ENCODE assay signal across 8 cellular contexts in genomic region chr12:66107451-66107915, GRCh38. TPM values are rescaled to one million over a fixed set of nuclear protein-coding genes. Genes with fewer than 3 reads are reported as not detected.
DNase-seq lines count a peak whose midpoint lies in the region; ATAC-seq and TF ChIP-seq lines count a peak whose summit lies in the region.

No MANE protein-coding gene starts in this region.

- H3K4ac ChIP-seq in IMR-90 (ENCODE audit: low read depth, low read length) (no peak overlapping the region), neuronal stem cell (ENCODE audit: low read length) (no peak overlapping the region)

- H4K20me1 ChIP-seq in IMR-90 (ENCODE audit: insufficient read depth, low read length), result no peaks in the 10 kb centered on the region

- DNase-seq in GM04504 (ENCODE audit: low read depth), result peak; percentile 84
- DNase-seq in IMR-90, result peak; percentile 94
- DNase-seq in NOMO-1 treated with dmso at 0.1 percent for 144 hours (lab: John Stamatoyannopoulos, UW; ENCODE audit: unreplicated experiment), result peak; percentile 68
- peak; percentile 48 for DNase-seq in activated T-cell treated with anti-CD3 and anti-CD28 coated beads for 24 hours (ENCODE audit: low read depth)
- DNase-seq in fibroblast of the aortic adventitia (ENCODE audit: low read depth), result peak; percentile 98
- DNase-seq in neuronal stem cell (ENCODE audit: low spot score), result peak; percentile 92
- no peak for DNase-seq in mesenteric fat pad (ENCODE audit: low spot score)

- H2BK20ac ChIP-seq in IMR-90 (ENCODE audit: low read depth, low read length), result peak overlapping the region; percentile 35; the same call in 1 of the 2 replicates

- no peaks in the 10 kb centered on the region for H3K36me3 ChIP-seq in IMR-90 (ENCODE audit: control insufficient read depth, insufficient read depth, low read length)
- H3K36me3 ChIP-seq in neuronal stem cell (replicated peaks in 1 of 2; ENCODE audit: control insufficient read depth in 2 of 2, insufficient read depth in 2 of 2, low read length in 2 of 2), result no peaks in the 10 kb centered on the region

- intact Hi-C loops in IMR-90 (cut with micrococcal nuclease), result loop anchor here (1.0 to 10.0 kb wide), 6 partner anchors 281 to 1303 kb away; no protein-coding TSS in a partner anchor

- no peak for TF ChIP-seq POLR2A in IMR-90 (IDR thresholded peaks at IDR 0.05; ENCODE audit: low read depth, low read length)

- WGBS in IMR-90 (ENCODE audit: extremely low coverage in 2 of 2, insufficient read length in 1 of 2), 2 experiments, result 54% methylated on average over 5 of the region's 9 CpGs; no CpG with 5 or more reads in 1 of the 2 experiments
- no CpG with 5 or more reads among the region's 9 CpGs for WGBS in neuronal stem cell (ENCODE audit: extremely low coverage in 2 of 2, insufficient read length in 2 of 2, insufficient replicate concordance in 1 of 2), 2 donors

- H3K18ac ChIP-seq in IMR-90 (ENCODE audit: low read depth, low read length), result no peak overlapping the region
- H3K18ac ChIP-seq in neuronal stem cell (ENCODE audit: low read length), result no peak overlapping the region

- no peak overlapping the region for H3K27ac ChIP-seq in IMR-90 (ENCODE audit: insufficient read depth, low read length)
- H3K27ac ChIP-seq in neuronal stem cell (replicated peaks; ENCODE audit: low read length), result no peak overlapping the region

- H2BK5ac ChIP-seq in IMR-90 (ENCODE audit: low read depth, low read length, poor library complexity, severe bottlenecking) (no peak overlapping the region), neuronal stem cell (ENCODE audit: low read length) (no peak overlapping the region)

- H2AFZ ChIP-seq in IMR-90 (replicated peaks; ENCODE audit: low read length, poor library complexity) (peak overlapping the region; percentile 81), neuronal stem cell (ENCODE audit: low read length) (peak overlapping the region; percentile 84)

- TF ChIP-seq RAD21 in IMR-90 (IDR thresholded peaks at IDR 0.05; ENCODE audit: low read length), result peak; percentile 79

- H3K4me3 ChIP-seq in IMR-90 (ENCODE audit: insufficient read depth, low read depth, low read length), result no peak overlapping the region
- H3K4me3 ChIP-seq in fibroblast of the aortic adventitia (ENCODE audit: low read depth, low read length), result no peak overlapping the region
- no peak overlapping the region for H3K4me3 ChIP-seq in neuronal stem cell (ENCODE audit: low read length in 2 of 2)

- CTCF ChIA-PET in IMR-90 (lab: Yijun Ruan, JAX), result interaction anchor here (1.0 to 1.4 kb wide), 2 partner anchors 10 to 226 kb away, joined by 3 read pairs; no protein-coding TSS in a partner anchor

- H2BK12ac ChIP-seq in neuronal stem cell (ENCODE audit: low read length), result no peak overlapping the region

- H3K9me3 ChIP-seq in IMR-90 (ENCODE audit: control insufficient read depth, insufficient read depth, low read length) (no peaks in the 10 kb centered on the region), neuronal stem cell (replicated peaks in 1 of 2; ENCODE audit: control insufficient read depth in 2 of 2, insufficient read depth in 1 of 2, low read depth in 1 of 2, low read length in 2 of 2) (no peaks in the 10 kb centered on the region)

- H4K91ac ChIP-seq in IMR-90 (ENCODE audit: insufficient read depth, low read depth, low read length) (no peak overlapping the region), neuronal stem cell (ENCODE audit: low read depth, low read length, poor library complexity) (no peak overlapping the region)

- H4K8ac ChIP-seq in IMR-90 (ENCODE audit: low read depth in 2 of 2, low read length in 2 of 2) (peak overlapping the region in 1 of 2 experiments; percentile 48; a peak in 2 of 4 replicates), neuronal stem cell (ENCODE audit: low read depth, low read length) (no peak overlapping the region)

- no TSS peak for BruUV-seq in IMR-90 (replicated peaks; lab: Mats Ljungman, UMichigan)

- peak overlapping the region; percentile 30 for H2AK9ac ChIP-seq in IMR-90 (replicated peaks; ENCODE audit: low read depth, low read length, poor library complexity)

- peak; percentile 98 for ATAC-seq in GM21786 (IDR thresholded peaks at IDR 0.05; ENCODE audit: unreplicated experiment)
- peak; percentile 99 for ATAC-seq in IMR-90 (ENCODE audit: low read depth)

- dilution Hi-C loops in IMR-90 (cut with HindIII; ENCODE audit: low sequenced_read_pairs, unreplicated experiment), result no loop called here

- H4K5ac ChIP-seq in IMR-90 (ENCODE audit: low read depth, low read length), result no peak overlapping the region

- H3K27me3 ChIP-seq in IMR-90 (ENCODE audit: control insufficient read depth, insufficient read depth, low read length), result no peaks in the 10 kb centered on the region
- H3K27me3 ChIP-seq in neuronal stem cell (ENCODE audit: control insufficient read depth in 3 of 3, insufficient read depth in 3 of 3, low read depth in 1 of 3, low read length in 3 of 3), result peaks cover 0 to 4% (median 0%) of the 10 kb centered on the region in 3 experiments

- H3K9ac ChIP-seq in IMR-90 (ENCODE audit: low read depth, low read length) (no peak overlapping the region), neuronal stem cell (ENCODE audit: low read depth, low read length, poor library complexity) (no peak overlapping the region)

- H2BK15ac ChIP-seq in IMR-90 (ENCODE audit: low read depth, low read length) (no peak overlapping the region), neuronal stem cell (ENCODE audit: low read length) (no peak overlapping the region)

- no peak overlapping the region for H3K14ac ChIP-seq in IMR-90 (replicated peaks; ENCODE audit: low read depth, low read length)
- no peak overlapping the region for H3K14ac ChIP-seq in neuronal stem cell (ENCODE audit: low read length)

- in situ Hi-C loops in IMR-90 (cut with MboI; ENCODE audit: low sequenced_read_pairs), result loop anchor here (10.0 kb wide), 1 partner anchor 1213 kb away; no protein-coding TSS in a partner anchor

- TF ChIP-seq CTCF in IMR-90 (conservative IDR thresholded peaks at IDR 0.05; ENCODE audit: low read depth, low read length) (peak; percentile 77), fibroblast of the aortic adventitia (IDR thresholded peaks at IDR 0.05; ENCODE audit: insufficient read depth, low read length) (peak; percentile 83)

- H3K23ac ChIP-seq in IMR-90 (ENCODE audit: low read depth, low read length), result no peak overlapping the region
- no peak overlapping the region for H3K23ac ChIP-seq in neuronal stem cell (ENCODE audit: low read depth, low read length, poor library complexity)

- H2BK120ac ChIP-seq in IMR-90 (ENCODE audit: low read depth, low read length), result peak overlapping the region; percentile 23; the same call in 1 of the 2 replicates
- no peak overlapping the region for H2BK120ac ChIP-seq in neuronal stem cell (ENCODE audit: low read depth, low read length)

- H3K79me1 ChIP-seq in IMR-90 (ENCODE audit: low read depth in 1 of 2, low read length in 2 of 2), result no peaks in the 10 kb centered on the region
- H3K79me1 ChIP-seq in neuronal stem cell (ENCODE audit: low read depth, low read length), result no peaks in the 10 kb centered on the region

- POLR2A ChIA-PET in IMR-90 (lab: Charles Lee; ENCODE audit: unreplicated experiment), result no interaction called here

- H3K9me1 ChIP-seq in IMR-90 (ENCODE audit: insufficient read depth, low read length), result no peaks in the 10 kb centered on the region

- peak overlapping the region; percentile 34; the same call in 1 of the 2 replicates for H3K4me2 ChIP-seq in IMR-90 (ENCODE audit: low read depth, low read length)
- H3K4me2 ChIP-seq in neuronal stem cell (ENCODE audit: insufficient read depth, low read length, poor library complexity, severe bottlenecking), result no peak overlapping the region

- H2AK5ac ChIP-seq in IMR-90 (ENCODE audit: low read depth, low read length) (no peak overlapping the region), neuronal stem cell (ENCODE audit: low read depth, low read length) (no peak overlapping the region)

- H3K4me1 ChIP-seq in IMR-90 (ENCODE audit: control insufficient read depth, insufficient read depth, low read length), result peaks cover 4% of the 10 kb centered on the region
- H3K4me1 ChIP-seq in neuronal stem cell (ENCODE audit: control insufficient read depth in 2 of 2, insufficient read depth in 1 of 2, low read depth in 1 of 2, low read length in 2 of 2), result no peaks in the 10 kb centered on the region

- no peak overlapping the region for H3K56ac ChIP-seq in IMR-90 (ENCODE audit: extremely low read depth, insufficient read depth, low read length)

TF ChIP-seq in IMR-90, 13 proteins besides CTCF, POLR2A, EP300 and RAD21:
- TF ChIP-seq MXI1 (IDR thresholded peaks at IDR 0.05; ENCODE audit: borderline replicate concordance, low read depth, low read length), result no peak
- no peak for TF ChIP-seq NFE2L2 (IDR thresholded peaks at IDR 0.05; ENCODE audit: low read depth, low read length)
- TF ChIP-seq MAFK (IDR thresholded peaks at IDR 0.05; ENCODE audit: low read depth, low read length), result no peak
- TF ChIP-seq FOS (IDR thresholded peaks at IDR 0.05; ENCODE audit: low read depth, low read length), result no peak
- peak; percentile 100 for TF ChIP-seq CEBPB (IDR thresholded peaks at IDR 0.05; ENCODE audit: low read depth, low read length)
- TF ChIP-seq BHLHE40 (IDR thresholded peaks at IDR 0.05; ENCODE audit: low read depth, low read length), result no peak
- no peak for TF ChIP-seq MAZ (IDR thresholded peaks at IDR 0.05; ENCODE audit: borderline replicate concordance, low read depth, low read length)
- TF ChIP-seq SMC3 (IDR thresholded peaks at IDR 0.05; ENCODE audit: low read depth, low read length), result peak; percentile 57

RNA-seq across cellular contexts. Expression of gene LLPH, which starts 23.1 kb away (rescaled TPM):
- 2.7 and 9.2 TPM in 2 replicates for total RNA-seq in IMR-90 (2012; rRNA removed)
- polyA plus RNA-seq in IMR-90 (2012; rRNA removed), result 13.0 and 17.0 TPM in 2 replicates
- polyA plus RNA-seq in IMR-90 (2012; cell fraction: cytosol; rRNA removed), result 0.54 and 0.95 TPM in 2 replicates
- polyA plus RNA-seq in IMR-90 (2012; cell fraction: nucleus; rRNA removed; ENCODE audit: low replicate concordance), result 0.14 and 2.2 TPM in 2 replicates
- total RNA-seq in fibroblast of the aortic adventitia (ENCODE audit: low replicate concordance), result 5.9 and 9.3 TPM in 2 replicates
- 19.7 TPM for polyA plus RNA-seq in neuronal stem cell (2013, experiment 1 of 2)
- polyA plus RNA-seq in neuronal stem cell (2013, experiment 2 of 2), result 21.1 TPM
- 25.4 TPM for total RNA-seq in mesenteric fat pad
